In the genomic region with DNA sequence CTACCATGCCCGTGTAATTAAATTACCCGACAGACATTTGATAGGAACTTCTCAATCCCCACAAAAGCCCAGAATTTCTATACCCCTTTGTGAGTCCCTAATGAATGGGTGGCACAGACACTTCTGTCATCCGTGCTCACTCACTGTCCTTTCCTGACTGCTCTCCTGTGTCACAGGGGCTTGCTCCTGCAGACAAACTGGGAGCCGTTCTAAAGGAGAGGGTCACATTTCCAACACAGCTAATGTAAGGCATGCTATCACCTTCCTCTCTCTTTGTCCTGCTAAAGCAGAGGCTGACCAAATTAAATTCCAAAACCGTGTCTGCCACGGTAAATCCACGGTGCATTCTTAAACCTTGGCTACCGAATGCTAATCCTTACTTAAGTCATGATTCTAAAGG, we compare ENCODE assay signal across 16 cellular contexts.
"Had no signal": no experiment of that assay in that cellular context is flagged by ENCODE, and none has a peak within 500 bp of the region (broad histone marks: within the 10 kb centered on the region; RNA-seq: fewer than 3 reads in every experiment).

No MANE protein-coding gene starts in this region.

- DNase-seq: activated CD4-positive, alpha-beta T cell treated with anti-CD3 and anti-CD28 coated beads, Interleukin-2, amount 50 U/mL, for 48 hours; activated gamma-delta T cell; cerebellar nuclear complex; cortex of kidney; effector CD4-positive, alpha-beta T cell; heart right ventricle; immature natural killer cell; naive thymus-derived CD4-positive, alpha-beta T cell; occipital lobe; T-helper 17 cell; transverse colon; WERI-Rb-1 had no signal

- H3K9me3 ChIP-seq: ascending aorta, breast epithelium, heart right ventricle, right atrium auricular region, transverse colon had no signal

- H3K4me1 ChIP-seq: breast epithelium, heart right ventricle, right atrium auricular region, transverse colon had no signal

- H3K27ac ChIP-seq: ascending aorta, breast epithelium, heart right ventricle, right atrium auricular region, skin epidermis, WERI-Rb-1 had no signal

- H3K36me3 ChIP-seq: ascending aorta, breast epithelium, heart right ventricle, right atrium auricular region, transverse colon, WERI-Rb-1 had no signal

- H3K27me3 ChIP-seq: ascending aorta, heart right ventricle, right atrium auricular region, transverse colon had no signal

- H3K4me3 ChIP-seq: ascending aorta, breast epithelium, heart right ventricle, right atrium auricular region, skin epidermis, transverse colon had no signal
